Comparison of ENCODE assay signal across 1 cellular context in the genomic region with DNA sequence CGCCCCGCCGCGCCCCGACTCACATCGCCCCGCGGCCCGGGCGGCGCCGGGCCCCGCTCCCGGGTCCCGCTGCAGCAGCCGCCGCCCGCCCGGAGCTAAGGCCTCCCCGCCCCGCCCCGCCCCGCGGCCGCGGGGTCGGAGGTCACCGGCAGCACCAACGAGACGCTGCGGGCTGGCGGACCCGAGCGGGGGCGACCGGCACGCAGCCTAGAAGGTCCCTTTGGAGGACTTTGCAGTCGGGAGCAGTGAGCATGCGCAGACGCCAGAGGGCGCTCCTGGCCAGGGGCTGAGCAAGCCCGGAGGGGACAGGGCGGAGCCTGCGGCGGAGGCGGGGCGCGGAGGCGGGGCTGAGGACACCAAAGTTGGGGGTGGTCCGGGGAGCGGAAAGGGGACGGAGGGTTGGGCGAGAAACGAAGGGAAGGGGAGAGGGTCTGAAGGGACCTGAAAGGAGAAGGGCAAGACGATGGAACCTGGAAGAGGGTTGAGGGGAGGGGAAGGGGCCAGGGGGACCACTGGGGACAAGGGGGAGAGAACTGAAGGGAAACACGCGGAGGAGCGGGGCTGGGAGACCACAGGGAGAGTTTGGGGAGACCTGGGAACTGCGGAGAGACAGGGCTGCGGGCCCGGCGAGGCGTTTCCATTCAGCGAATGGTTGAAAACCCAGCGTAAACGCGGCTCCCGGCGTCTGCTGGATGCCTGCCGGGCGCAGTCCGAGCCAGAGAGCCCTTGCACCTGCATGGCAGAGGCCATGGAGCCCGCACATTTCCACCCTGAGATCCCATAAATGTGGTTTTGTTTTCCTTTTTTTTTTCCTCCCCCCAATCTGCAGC.
TF ChIP-seq lines count a peak whose summit lies in the region.

A gene with protein sequence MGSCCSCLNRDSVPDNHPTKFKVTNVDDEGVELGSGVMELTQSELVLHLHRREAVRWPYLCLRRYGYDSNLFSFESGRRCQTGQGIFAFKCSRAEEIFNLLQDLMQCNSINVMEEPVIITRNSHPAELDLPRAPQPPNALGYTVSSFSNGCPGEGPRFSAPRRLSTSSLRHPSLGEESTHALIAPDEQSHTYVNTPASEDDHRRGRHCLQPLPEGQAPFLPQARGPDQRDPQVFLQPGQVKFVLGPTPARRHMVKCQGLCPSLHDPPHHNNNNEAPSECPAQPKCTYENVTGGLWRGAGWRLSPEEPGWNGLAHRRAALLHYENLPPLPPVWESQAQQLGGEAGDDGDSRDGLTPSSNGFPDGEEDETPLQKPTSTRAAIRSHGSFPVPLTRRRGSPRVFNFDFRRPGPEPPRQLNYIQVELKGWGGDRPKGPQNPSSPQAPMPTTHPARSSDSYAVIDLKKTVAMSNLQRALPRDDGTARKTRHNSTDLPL (minus strand): TSS at position 108 of the 830 bp plus-strand sequence. CDS start 2,913 bp downstream, outside the sequence.

TF ChIP-seq in PFSK-1, 5 proteins besides CTCF, POLR2A, EP300 and RAD21:
- TF ChIP-seq POLR2AphosphoS5 (IDR thresholded peaks at IDR 0.05; ENCODE audit: low read depth, low read length), result peak; percentile 35; the same call in 1 of the 2 replicates
- TF ChIP-seq, protein P1, sequence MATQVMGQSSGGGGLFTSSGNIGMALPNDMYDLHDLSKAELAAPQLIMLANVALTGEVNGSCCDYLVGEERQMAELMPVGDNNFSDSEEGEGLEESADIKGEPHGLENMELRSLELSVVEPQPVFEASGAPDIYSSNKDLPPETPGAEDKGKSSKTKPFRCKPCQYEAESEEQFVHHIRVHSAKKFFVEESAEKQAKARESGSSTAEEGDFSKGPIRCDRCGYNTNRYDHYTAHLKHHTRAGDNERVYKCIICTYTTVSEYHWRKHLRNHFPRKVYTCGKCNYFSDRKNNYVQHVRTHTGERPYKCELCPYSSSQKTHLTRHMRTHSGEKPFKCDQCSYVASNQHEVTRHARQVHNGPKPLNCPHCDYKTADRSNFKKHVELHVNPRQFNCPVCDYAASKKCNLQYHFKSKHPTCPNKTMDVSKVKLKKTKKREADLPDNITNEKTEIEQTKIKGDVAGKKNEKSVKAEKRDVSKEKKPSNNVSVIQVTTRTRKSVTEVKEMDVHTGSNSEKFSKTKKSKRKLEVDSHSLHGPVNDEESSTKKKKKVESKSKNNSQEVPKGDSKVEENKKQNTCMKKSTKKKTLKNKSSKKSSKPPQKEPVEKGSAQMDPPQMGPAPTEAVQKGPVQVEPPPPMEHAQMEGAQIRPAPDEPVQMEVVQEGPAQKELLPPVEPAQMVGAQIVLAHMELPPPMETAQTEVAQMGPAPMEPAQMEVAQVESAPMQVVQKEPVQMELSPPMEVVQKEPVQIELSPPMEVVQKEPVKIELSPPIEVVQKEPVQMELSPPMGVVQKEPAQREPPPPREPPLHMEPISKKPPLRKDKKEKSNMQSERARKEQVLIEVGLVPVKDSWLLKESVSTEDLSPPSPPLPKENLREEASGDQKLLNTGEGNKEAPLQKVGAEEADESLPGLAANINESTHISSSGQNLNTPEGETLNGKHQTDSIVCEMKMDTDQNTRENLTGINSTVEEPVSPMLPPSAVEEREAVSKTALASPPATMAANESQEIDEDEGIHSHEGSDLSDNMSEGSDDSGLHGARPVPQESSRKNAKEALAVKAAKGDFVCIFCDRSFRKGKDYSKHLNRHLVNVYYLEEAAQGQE (IDR thresholded peaks at IDR 0.05; ENCODE audit: insufficient read depth in 1 of 2, low read depth in 2 of 2, low read length in 2 of 2), result no peak
